8 cellular contexts compared by ENCODE assay signal in the genomic region with DNA sequence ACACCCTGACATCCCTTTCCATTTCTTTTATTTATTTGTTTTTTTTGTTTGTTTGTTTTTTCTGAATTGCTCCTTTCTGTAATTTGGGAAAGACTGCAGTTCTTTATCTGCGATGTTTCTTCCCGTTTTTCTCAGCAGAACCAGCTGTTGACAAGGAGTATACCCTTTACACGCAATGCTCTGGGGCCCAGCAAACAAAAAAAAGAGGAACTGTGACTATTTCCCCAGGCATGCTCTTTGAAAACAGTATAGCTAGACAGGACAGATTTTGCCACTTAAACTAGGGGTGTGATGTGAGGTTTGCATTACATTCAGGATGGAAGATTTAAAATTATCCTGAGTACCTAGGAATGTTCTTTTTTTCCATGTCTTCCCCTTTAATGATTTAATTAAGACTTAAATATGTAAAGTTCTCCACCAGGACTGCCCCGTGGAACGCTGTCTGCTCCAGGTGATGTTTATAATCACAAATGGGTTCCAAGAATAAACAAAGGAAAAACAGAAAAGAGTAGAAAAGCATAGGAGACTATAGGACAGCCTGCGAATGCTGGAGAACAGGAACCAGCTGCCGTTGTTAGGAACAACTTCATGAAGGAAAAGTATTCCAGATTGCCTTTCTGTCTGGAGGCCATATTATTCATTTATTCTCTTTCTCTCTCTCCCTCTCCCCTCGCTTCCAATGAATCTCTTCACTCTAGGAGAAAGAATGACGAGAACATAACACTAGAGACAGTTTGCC. TPM values are rescaled to one million over a fixed set of nuclear protein-coding genes. Genes with fewer than 3 reads are reported as not detected.
DNase-seq lines count a peak whose midpoint lies in the region; TF ChIP-seq lines count a peak whose summit lies in the region.

No MANE protein-coding gene starts in this region.

- peaks cover 21% of the 10 kb centered on the region for H3K4me1 Mint-ChIP-seq in neural progenitor cell

- H3K27me3 Mint-ChIP-seq in neural progenitor cell (ENCODE audit: insufficient read depth, low read depth): peaks cover 5% of the 10 kb centered on the region

- H3K27ac Mint-ChIP-seq in neural progenitor cell: no peak overlapping the region

- DNase-seq in CD1c-positive myeloid dendritic cell (ENCODE audit: extremely low spot score) (peak; percentile 91), GM20000 (ENCODE audit: low spot score) (peak; percentile 19), KG1 (lab: John Stamatoyannopoulos, UW) (peak; percentile 31), dorsolateral prefrontal cortex (no peak), stomach (no peak), MG63 (no peak), neural progenitor cell (ENCODE audit: low spot score) (no peak)
- no peak for DNase-seq in activated CD4-positive, CD25-positive, alpha-beta regulatory T cell treated with anti-CD3 and anti-CD28 coated beads, Interleukin-2, amount 50 U/mL, for 72 hours

- H3K9ac ChIP-seq in neural progenitor cell: no peak overlapping the region

- no peaks in the 10 kb centered on the region for H3F3A ChIP-seq in neural progenitor cell (ENCODE audit: low read depth)

- peaks cover 53 to 100% (median 97%) of the 10 kb centered on the region in 4 donors for H3K36me3 ChIP-seq in stomach
- H3K36me3 ChIP-seq in MG63: peaks cover 18% of the 10 kb centered on the region
- no peaks in the 10 kb centered on the region for H3K36me3 ChIP-seq in neural progenitor cell

- no peak overlapping the region for H3K4me3 ChIP-seq in dorsolateral prefrontal cortex
- H3K4me3 ChIP-seq in stomach: no peak overlapping the region
- H3K4me3 ChIP-seq in MG63: no peak overlapping the region
- H3K4me3 ChIP-seq in neural progenitor cell: no peak overlapping the region

- no peaks in the 10 kb centered on the region for H3K9me3 Mint-ChIP-seq in neural progenitor cell

- WGBS in stomach, 5 donors: 56 to 68% (median 62%) methylated on average over 9 of the region's 9 CpGs

- H3K36me3 Mint-ChIP-seq in neural progenitor cell: peaks cover 48% of the 10 kb centered on the region

- H3K27me3 ChIP-seq in dorsolateral prefrontal cortex: no peaks in the 10 kb centered on the region
- H3K27me3 ChIP-seq in stomach: no peaks in the 10 kb centered on the region
- no peaks in the 10 kb centered on the region for H3K27me3 ChIP-seq in MG63
- no peaks in the 10 kb centered on the region for H3K27me3 ChIP-seq in neural progenitor cell

- TF ChIP-seq POLR2A in stomach (IDR thresholded peaks at IDR 0.05): no peak

- no peaks in the 10 kb centered on the region for H3K79me2 ChIP-seq in neural progenitor cell (ENCODE audit: low read depth)

- no peak for TF ChIP-seq EP300 in stomach (IDR thresholded peaks at IDR 0.05)

- TF ChIP-seq CTCF in GM20000 (IDR thresholded peaks at IDR 0.05; ENCODE audit: extremely low read depth, missing control alignments) (no peak), dorsolateral prefrontal cortex (IDR thresholded peaks at IDR 0.05 in 54 of 56, conservative IDR thresholded peaks at IDR 0.05 in 2 of 56; ENCODE audit: low read depth in 1 of 56, partially characterized antibody in 56 of 56) (no peak), stomach (IDR thresholded peaks at IDR 0.05) (no peak), neural progenitor cell (IDR thresholded peaks at IDR 0.05) (no peak)

- no peak overlapping the region for H3K4me2 ChIP-seq in neural progenitor cell

- H3K27ac ChIP-seq in dorsolateral prefrontal cortex (peak overlapping the region in 34 of 59 donors; percentile 1 to 73 (median 44)), stomach (peak overlapping the region in 3 of 5 donors; percentile 60 to 65 (median 62)), neural progenitor cell (no peak overlapping the region)

- no peaks in the 10 kb centered on the region for H4K20me1 ChIP-seq in neural progenitor cell (ENCODE audit: low read depth)

- H3K4me1 ChIP-seq in stomach: peaks cover 14 to 91% (median 51%) of the 10 kb centered on the region in 4 donors
- H3K4me1 ChIP-seq in neural progenitor cell: peaks cover 10% of the 10 kb centered on the region

- H3K9me3 ChIP-seq in stomach (no peaks in the 10 kb centered on the region), MG63 (no peaks in the 10 kb centered on the region), neural progenitor cell (ENCODE audit: low read depth) (no peaks in the 10 kb centered on the region)

- no peak overlapping the region for H3K4me3 Mint-ChIP-seq in neural progenitor cell

- no peak overlapping the region for H2AFZ ChIP-seq in neural progenitor cell (replicated peaks)

- intact Hi-C loops in dorsolateral prefrontal cortex (cut with DNase I): no loop called here
- intact Hi-C loops in stomach (cut with DNase I; ENCODE audit: low total_unique reads): no loop called here

RNA-seq across cellular contexts. Expression of a gene that starts 43.3 kb away (rescaled TPM):
- total RNA-seq in dorsolateral prefrontal cortex: 10 to 100 TPM in 113 of 120 experiments, 1 to 10 TPM in 7; 6.9 to 41.8 (median 15.9) TPM
- 100 to 1,000 TPM in 2 of 5 donors, 10 to 100 TPM in 3; 59.1 to 115 (median 89.3) TPM for total RNA-seq in stomach
- polyA plus RNA-seq in stomach: 10 to 100 TPM; 13.7 to 44.1 (median 27.4) TPM
- total RNA-seq in MG63 (2014; rRNA removed; shearing (Covaris generic); ENCODE audit: low replicate concordance): 28.9 and 32.1 TPM in 2 replicates
- 5.8 and 7.3 TPM in 2 replicates for total RNA-seq in neural progenitor cell (ENCODE audit: low replicate concordance)

Comparison
In these comparisons a context has a peak if more than half of its experiments do, and no peak if none do; other contexts are left out.
1. DNase-seq: peak in CD1c-positive myeloid dendritic cell (single experiment), GM20000 (single experiment) and KG1 (single experiment); none in dorsolateral prefrontal cortex (0 of 10), stomach (single experiment), activated CD4-positive, CD25-positive, alpha-beta regulatory T cell treated with anti-CD3 and anti-CD28 coated beads, Interleukin-2, amount 50 U/mL, for 72 hours (single experiment), MG63 (single experiment) and neural progenitor cell (single experiment).